Comparison of ENCODE assay signal across 10 cellular contexts in genomic region chr15:99122831-99123705, GRCh38. TPM values are rescaled to one million over a fixed set of nuclear protein-coding genes. Genes with fewer than 3 reads are reported as not detected.
DNase-seq lines count a peak whose midpoint lies in the region; ATAC-seq, FAIRE-seq and TF ChIP-seq lines count a peak whose summit lies in the region.
"Had no signal": no experiment of that assay in that cellular context is flagged by ENCODE, and none has a peak within 500 bp of the region (broad histone marks: within the 10 kb centered on the region; RNA-seq: fewer than 3 reads in every experiment).

No MANE protein-coding gene starts in this region.

- POLR2A ChIA-PET in HepG2 (lab: Yijun Ruan, JAX), result interaction anchor here (0.8 kb wide), 1 partner anchor 314 kb away, joined by 3 read pairs; no protein-coding TSS in a partner anchor

- H3K4me2 ChIP-seq in HepG2 (ENCODE audit: low read depth, low read length), result peak overlapping the region; percentile 52

- no peaks in the 10 kb centered on the region for H3K9me3 Mint-ChIP-seq in HFFc6

- no peaks in the 10 kb centered on the region; a peak in 2 of 5 replicates for H3K36me3 ChIP-seq in HepG2 (replicated peaks in 1 of 2; ENCODE audit: control insufficient read depth in 1 of 2, insufficient read depth in 2 of 2, low read length in 2 of 2)
- H3K36me3 ChIP-seq in stomach smooth muscle (ENCODE audit: control insufficient read depth in 2 of 2, insufficient read depth in 2 of 2, low read length in 2 of 2), result peaks cover 42% of the 10 kb centered on the region in 2 donors

- H3K27ac ChIP-seq in HepG2 (ENCODE audit: extremely low read length, insufficient read depth, low read length), result peak overlapping the region; percentile 59
- peak overlapping the region; percentile 93 for H3K27ac ChIP-seq in stomach smooth muscle (ENCODE audit: low read length)

- H3K4me1 ChIP-seq in HepG2 (ENCODE audit: insufficient read depth, low read length), result peaks cover 21% of the 10 kb centered on the region
- peaks cover 96% of the 10 kb centered on the region for H3K4me1 ChIP-seq in stomach smooth muscle (ENCODE audit: control insufficient read depth, insufficient read depth, low read length)

- intact Hi-C loops in HepG2 (cut with micrococcal nuclease; ENCODE audit: unreplicated experiment), result no loop called here

- no peaks in the 10 kb centered on the region for H3K79me2 ChIP-seq in HepG2 (ENCODE audit: insufficient read depth, low read length)

- no peak for TF ChIP-seq POLR2A in HepG2 (IDR thresholded peaks at IDR 0.05; ENCODE audit: insufficient read depth in 1 of 2, low read depth in 2 of 2, low read length in 2 of 2)

- H3K36me3 Mint-ChIP-seq in HFFc6 (ENCODE audit: low read depth), result peaks cover 12% of the 10 kb centered on the region; the same call in 1 of the 2 replicates

- TSS peak; percentile 39 for BruUV-seq in HepG2 (replicated peaks; lab: Mats Ljungman, UMichigan)

- DNase-seq in HFFc6, result no peak
- no peak for DNase-seq in cardiac fibroblast (ENCODE audit: low read depth in 2 of 2)
- DNase-seq in HepG2 (ENCODE audit: low spot score), result no peak
- DNase-seq in NAMALWA (ENCODE audit: low spot score), result no peak
- no peak for DNase-seq in NK-92 (lab: John Stamatoyannopoulos, UW; ENCODE audit: unreplicated experiment)
- DNase-seq: activated naive CD4-positive, alpha-beta T cell treated with anti-CD3 and anti-CD28 coated beads, Interleukin-2, amount 50 U/mL, for 16 hours; stimulated activated CD4-positive, alpha-beta T cell treated with anti-CD3 and anti-CD28 coated beads, Interleukin-1b, Interleukin-23, amount 100 ng/mL, for 48 hours had no signal

- H3K27me3 Mint-ChIP-seq in HFFc6 (ENCODE audit: insufficient read depth), result peaks cover 3% of the 10 kb centered on the region

- peak overlapping the region; percentile 8; the same call in 1 of the 2 replicates for H3K9ac ChIP-seq in HepG2 (ENCODE audit: insufficient read depth, low read depth, low read length)
- H3K9ac ChIP-seq in stomach smooth muscle (ENCODE audit: low read length in 2 of 2), result peak overlapping the region; percentile 66 to 78

- H3K9me3 ChIP-seq in HepG2 (ENCODE audit: low read length), result no peaks in the 10 kb centered on the region
- H3K9me3 ChIP-seq in stomach smooth muscle (ENCODE audit: control insufficient read depth in 2 of 2, low read length in 2 of 2), result no peaks in the 10 kb centered on the region

- TF ChIP-seq CTCF in HFFc6 (IDR thresholded peaks at IDR 0.05), result no peak
- no peak for TF ChIP-seq CTCF in cardiac fibroblast (IDR thresholded peaks at IDR 0.05; ENCODE audit: low read depth, low read length)
- TF ChIP-seq CTCF in HepG2 (CRISPR knock-in tag; IDR thresholded peaks at IDR 0.05), result no peak

- ATAC-seq in HepG2 (no peak), HG03354 (IDR thresholded peaks at IDR 0.05; ENCODE audit: poor library complexity, severe bottlenecking, unreplicated experiment) (no peak), HG02884 (IDR thresholded peaks at IDR 0.05; ENCODE audit: unreplicated experiment) (no peak)

- in situ Hi-C loops in HepG2 (cut with HindIII; ENCODE audit: extremely low pct_ligation_motif_present, low pct_unique_long_range_greater_than_20kb), result no loop called here

- peak overlapping the region; percentile 8 to 16 for H3K4me3 ChIP-seq in cardiac fibroblast (replicated peaks in 1 of 2; ENCODE audit: low read depth in 2 of 2, low read length in 2 of 2)
- no peak overlapping the region for H3K4me3 ChIP-seq in HepG2 (replicated peaks in 1 of 3; ENCODE audit: insufficient read depth in 1 of 3, low read depth in 2 of 3, low read length in 3 of 3)
- H3K4me3 ChIP-seq in stomach smooth muscle (ENCODE audit: low read length in 2 of 2), result peak overlapping the region; percentile 27 to 69

- TF ChIP-seq RAD21 in HepG2 (CRISPR knock-in tag; IDR thresholded peaks at IDR 0.05), result no peak

- no peak for FAIRE-seq in HepG2 (lab: Jason Lieb, UNC)

- no peak overlapping the region for H2AFZ ChIP-seq in HepG2 (ENCODE audit: low read length)

- no peaks in the 10 kb centered on the region for H4K20me1 ChIP-seq in HepG2 (ENCODE audit: insufficient read depth, low read length)

- H3K4me3 Mint-ChIP-seq in HFFc6, result peak overlapping the region; percentile 87

- H3K27me3 ChIP-seq in HepG2 (ENCODE audit: control insufficient read depth in 1 of 2, insufficient read depth in 2 of 2, low read length in 2 of 2), result no peaks in the 10 kb centered on the region
- no peaks in the 10 kb centered on the region for H3K27me3 ChIP-seq in stomach smooth muscle (ENCODE audit: control insufficient read depth in 1 of 2, insufficient read depth in 2 of 2, low read length in 2 of 2)

- peaks cover 23% of the 10 kb centered on the region for H3K4me1 Mint-ChIP-seq in HFFc6 (ENCODE audit: low read depth)

- 78% methylated on average over 21 of the region's 21 CpGs for WGBS in HepG2 (ENCODE audit: low lambda C conversion rate)

- CTCF ChIA-PET in HepG2 (lab: Yijun Ruan, JAX; ENCODE audit: low intra/inter-chr PET ratio, low total read pairs), result no interaction called here

- peak overlapping the region; percentile 96 for H3K27ac Mint-ChIP-seq in HFFc6

- TF ChIP-seq EP300 in HepG2 (IDR thresholded peaks at IDR 0.05; ENCODE audit: low read depth in 2 of 2, low read length in 2 of 2) (no peak), HepG2 (CRISPR knock-in tag; IDR thresholded peaks at IDR 0.05; ENCODE audit: borderline replicate concordance) (no peak)

TF ChIP-seq in HepG2, 621 proteins besides CTCF, POLR2A, EP300 and RAD21:
- TF ChIP-seq ZBTB7B (CRISPR knock-in tag; IDR thresholded peaks at IDR 0.05) (no peak), ZNF432 (CRISPR knock-in tag; IDR thresholded peaks at IDR 0.05; ENCODE audit: borderline replicate concordance) (no peak), REL (CRISPR knock-in tag; conservative IDR thresholded peaks at IDR 0.05) (no peak), ZNF891 (CRISPR knock-in tag; IDR thresholded peaks at IDR 0.05) (0 out of 2 replicates have a peak, but pooled peaks have one; percentile 58)

RNA-seq across cellular contexts. Expression of gene SYNM, which starts 18.2 kb away (rescaled TPM):
- 1 to 10 TPM; 4.6 to 7.6 (median 7.4) TPM for total RNA-seq in HFFc6 (2021; fragmentation: NEBNext Ultra II Directional; extraction: Animal tissue kit (Norgen Biotek cat#: 25700))
- total RNA-seq in HepG2 (2016; rRNA removed; fragmentation: Illumina TruSeq; extraction: Trizol), result 3.7 and 6.0 TPM in 2 replicates
- total RNA-seq in HepG2 (2016; cell fraction: cytosol; rRNA removed; fragmentation: Illumina TruSeq; extraction: Trizol; ENCODE audit: low read depth), result 0.20 and 0.44 TPM in 2 replicates
- total RNA-seq in HepG2 (2016; cell fraction: insoluble cytoplasmic fraction; rRNA removed; fragmentation: Illumina TruSeq; extraction: Trizol), result 3.8 and 5.5 TPM in 2 replicates
- 1.6 and 1.7 TPM in 2 replicates for total RNA-seq in HepG2 (2016; cell fraction: membrane; rRNA removed; fragmentation: Illumina TruSeq; extraction: Trizol)
- total RNA-seq in HepG2 (2016; cell fraction: nucleus; rRNA removed; fragmentation: Illumina TruSeq; extraction: Trizol), result 4.7 and 4.8 TPM in 2 replicates
- 1.1 and 1.2 TPM in 2 replicates for polyA plus RNA-seq in HepG2 (2011; rRNA removed)
- polyA plus RNA-seq in HepG2 (2011; cell fraction: cytosol; rRNA removed), result 0.74 and 0.99 TPM in 2 replicates
- polyA plus RNA-seq in HepG2 (2011; cell fraction: nucleus; rRNA removed), result 2.4 and 2.9 TPM in 2 replicates
- 1.6 and 2.4 TPM in 2 replicates for polyA plus RNA-seq in HepG2 (2012)
- polyA plus RNA-seq in HepG2 (2016; cell fraction: cytosol; fragmentation: Illumina TruSeq; extraction: Trizol; ENCODE audit: low read depth), result 0.16 and 0.17 TPM in 2 replicates
- polyA plus RNA-seq in HepG2 (2016; cell fraction: insoluble cytoplasmic fraction; fragmentation: Illumina TruSeq; extraction: Trizol; ENCODE audit: low read depth), result 4.5 and 4.9 TPM in 2 replicates
- polyA plus RNA-seq in HepG2 (2016; cell fraction: membrane; fragmentation: Illumina TruSeq; extraction: Trizol; ENCODE audit: low read depth), result 0.78 and 0.93 TPM in 2 replicates
- polyA plus RNA-seq in HepG2 (2016; cell fraction: nucleus; fragmentation: Illumina TruSeq; extraction: Trizol; ENCODE audit: insufficient read depth, low read depth), result 6.9 TPM in 2 replicates
- 2.1 and 23.9 TPM in 2 replicates for polyA minus RNA-seq in HepG2 (2011; rRNA and poly(A)+ RNA removed; ENCODE audit: low replicate concordance)
- 2.3 TPM in 2 replicates for polyA minus RNA-seq in HepG2 (2011; cell fraction: cytosol; rRNA and poly(A)+ RNA removed)
- 3.3 and 3.5 TPM in 2 replicates for polyA minus RNA-seq in HepG2 (2011; cell fraction: nucleus; rRNA and poly(A)+ RNA removed)

Comparison
In these comparisons a context has a peak if more than half of its experiments do, and no peak if none do; other contexts are left out.
1. H3K4me3 ChIP-seq: peak in cardiac fibroblast (2 of 2) and stomach smooth muscle (2 of 2); none in HepG2 (0 of 3).